ENCODE assay signal across 15 cellular contexts in genomic region chr19:57511484-57511883, GRCh38. TPM values are rescaled to one million over a fixed set of nuclear protein-coding genes. Genes with fewer than 3 reads are reported as not detected.
DNase-seq lines count a peak whose midpoint lies in the region; TF ChIP-seq lines count a peak whose summit lies in the region.
"Had no signal": no experiment of that assay in that cellular context is flagged by ENCODE, and none has a peak within 500 bp of the region (broad histone marks: within the 10 kb centered on the region; RNA-seq: fewer than 3 reads in every experiment).

No MANE protein-coding gene starts in this region.

- POLR2A ChIA-PET in HEK293 (lab: Yijun Ruan, JAX), result no interaction called here

- no peaks in the 10 kb centered on the region for H3K4me1 ChIP-seq in HEK293 (ENCODE audit: control insufficient read depth, insufficient read depth, low read length)

- H3K27ac Mint-ChIP-seq in endothelial cell (ENCODE audit: unreplicated experiment), result no peak overlapping the region
- H3K27ac Mint-ChIP-seq: CD14-positive monocyte; CD4-positive, alpha-beta memory T cell; GM23338; HFFc6 had no signal

- peaks cover 9% of the 10 kb centered on the region for H3K9me3 Mint-ChIP-seq in endothelial cell (ENCODE audit: unreplicated experiment)

- H3K4me3 ChIP-seq in HEK293 (ENCODE audit: low read depth, low read length), result no peak overlapping the region
- H3K4me3 ChIP-seq: BLaER1, GM23338 had no signal

- CTCF ChIA-PET in HEK293 (lab: Yijun Ruan, JAX), result interaction anchor here (0.7 kb wide), 1 partner anchor 946 kb away, joined by 4 read pairs; no protein-coding TSS in a partner anchor

- TF ChIP-seq CTCF in HEK293 (tag by site-specific recombination; IDR thresholded peaks at IDR 0.05) (no peak), endothelial cell (IDR thresholded peaks at IDR 0.05; ENCODE audit: unreplicated experiment) (no peak)

- H3K9me3 ChIP-seq in HEK293 (ENCODE audit: control insufficient read depth, insufficient read depth, low read depth, low read length), result peaks cover 7% of the 10 kb centered on the region; the same call in 1 of the 2 replicates

- DNase-seq in endothelial cell (ENCODE audit: low spot score) (no peak), NCI-H1417 treated with DMSO at 0.1 percent for 48 hours (lab: John Stamatoyannopoulos, UW) (no peak)
- DNase-seq: AML-193; CD4-positive, alpha-beta memory T cell; DMS79 treated with DMSO at 0.1 percent for 48 hours; GF-D8; HCEC 1CT; HFFc6; IMR-90; KBM-7 had no signal

- no peaks in the 10 kb centered on the region for H3K4me1 Mint-ChIP-seq in endothelial cell (ENCODE audit: unreplicated experiment)
- H3K4me1 Mint-ChIP-seq: CD14-positive monocyte; CD4-positive, alpha-beta memory T cell; GM23338 had no signal

- H3K27me3 Mint-ChIP-seq in endothelial cell (ENCODE audit: unreplicated experiment), result no peaks in the 10 kb centered on the region
- H3K27me3 Mint-ChIP-seq: CD4-positive, alpha-beta memory T cell had no signal

- H3K36me3 Mint-ChIP-seq in endothelial cell (ENCODE audit: low read depth, unreplicated experiment), result peaks cover 76% of the 10 kb centered on the region

- H3K27ac ChIP-seq in HEK293 (ENCODE audit: extremely low read depth, low read depth, low read length), result no peak overlapping the region
- H3K27ac ChIP-seq: BLaER1, HL-60 had no signal

- peak overlapping the region; percentile 19 for H3K4me3 Mint-ChIP-seq in endothelial cell (ENCODE audit: unreplicated experiment)
- H3K4me3 Mint-ChIP-seq: CD14-positive monocyte; CD4-positive, alpha-beta memory T cell; GM23338; HFFc6 had no signal

- peaks cover 28 to 58% of the 10 kb centered on the region in 2 experiments for H3K36me3 ChIP-seq in HEK293 (ENCODE audit: control insufficient read depth in 2 of 2, insufficient read depth in 1 of 2, low read length in 2 of 2)

TF ChIP-seq in HEK293, 187 proteins besides CTCF, POLR2A, EP300 and RAD21:
- TF ChIP-seq ZNF433 (tag by site-specific recombination; IDR thresholded peaks at IDR 0.05; ENCODE audit: low read depth), result no peak
- TF ChIP-seq ZSCAN4 (tag by site-specific recombination; IDR thresholded peaks at IDR 0.05), result 0 out of 2 replicates have a peak, but pooled peaks have one; percentile 21

RNA-seq across cellular contexts. Expression of gene ZNF773, which starts 11.7 kb away (rescaled TPM):
- total RNA-seq in endothelial cell (ENCODE audit: unreplicated experiment), result 9.7 TPM

RNA-seq across cellular contexts. Expression of gene ZNF549, which starts 15.7 kb away (rescaled TPM):
- total RNA-seq in endothelial cell (ENCODE audit: unreplicated experiment), result 10.6 TPM

RNA-seq across cellular contexts. Expression of gene ZNF419, which starts 23.9 kb away (rescaled TPM):
- 16.1 TPM for total RNA-seq in endothelial cell (ENCODE audit: unreplicated experiment)

RNA-seq across cellular contexts. Expression of gene ZNF772, which starts 34.1 kb away (rescaled TPM):
- total RNA-seq in endothelial cell (ENCODE audit: unreplicated experiment), result 19.1 TPM

RNA-seq across cellular contexts. Expression of gene ZNF550, which starts 48.2 kb away (rescaled TPM):
- 15.3 TPM for total RNA-seq in endothelial cell (ENCODE audit: unreplicated experiment)
